ENCODE assay signal across 20 cellular contexts in genomic region chr4:15769202-15769601, GRCh38. TPM values are rescaled to one million over a fixed set of nuclear protein-coding genes. Genes with fewer than 3 reads are reported as not detected.
DNase-seq lines count a peak whose midpoint lies in the region; ATAC-seq and TF ChIP-seq lines count a peak whose summit lies in the region.
"Had no signal": no experiment of that assay in that cellular context is flagged by ENCODE, and none has a peak within 500 bp of the region (broad histone marks: within the 10 kb centered on the region; RNA-seq: fewer than 3 reads in every experiment).

No MANE protein-coding gene starts in this region.

- peaks cover 70% of the 10 kb centered on the region for H3K79me2 ChIP-seq in DND-41 (ENCODE audit: insufficient read depth, low read length)

- H3K27ac ChIP-seq in DND-41 (ENCODE audit: low read length): peak overlapping the region; percentile 78
- H3K27ac ChIP-seq in naive thymus-derived CD4-positive, alpha-beta T cell (ENCODE audit: low read depth, low read length): no peak overlapping the region
- H3K27ac ChIP-seq: A549, PC-9 had no signal

- H3K36me3 ChIP-seq in DND-41 (ENCODE audit: insufficient read depth, low read length) (peaks cover 9% of the 10 kb centered on the region; the same call in 1 of the 2 replicates), H7 (replicated peaks; ENCODE audit: control insufficient read depth, insufficient read depth, low read length) (no peaks in the 10 kb centered on the region)
- no peaks in the 10 kb centered on the region for H3K36me3 ChIP-seq in naive thymus-derived CD4-positive, alpha-beta T cell (ENCODE audit: control insufficient read depth in 2 of 3, insufficient read depth in 3 of 3, low read length in 3 of 3)
- H3K36me3 ChIP-seq: BE2C had no signal

- no peak for ATAC-seq in DND-41 (ENCODE audit: insufficient read depth, low read depth)
- ATAC-seq in T-helper 17 cell: no peak
- no peak for ATAC-seq in naive thymus-derived CD4-positive, alpha-beta T cell
- ATAC-seq in activated T-cell treated with anti-CD3 and anti-CD28 coated beads, Interleukin-2, amount 50 U/mL, for 4 hours: no peak
- ATAC-seq: A549, K562 had no signal

- no peaks in the 10 kb centered on the region for H4K20me1 ChIP-seq in DND-41 (ENCODE audit: insufficient read depth, low read length)

- no peaks in the 10 kb centered on the region for H3K27me3 ChIP-seq in DND-41 (ENCODE audit: insufficient read depth, low read length, poor library complexity)
- H3K27me3 ChIP-seq in naive thymus-derived CD4-positive, alpha-beta T cell (ENCODE audit: control insufficient read depth in 2 of 2, insufficient read depth in 2 of 2, low read length in 2 of 2): no peaks in the 10 kb centered on the region
- H3K27me3 ChIP-seq in H7 (ENCODE audit: control insufficient read depth, insufficient read depth, low read length): no peaks in the 10 kb centered on the region; the same call in 1 of the 2 replicates
- H3K27me3 ChIP-seq: BE2C had no signal

- H3K4me1 ChIP-seq in DND-41 (ENCODE audit: insufficient read depth, low read length): peaks cover 99% of the 10 kb centered on the region
- peaks cover 27 to 43% of the 10 kb centered on the region in 2 donors for H3K4me1 ChIP-seq in naive thymus-derived CD4-positive, alpha-beta T cell (ENCODE audit: control insufficient read depth in 2 of 2, insufficient read depth in 2 of 2, low read length in 2 of 2)
- H3K4me1 ChIP-seq: BE2C had no signal

- POLR2A ChIA-PET in activated CD4-positive, alpha-beta memory T cell treated with anti-CD3 and anti-CD28 coated beads for 36 hours (lab: Charles Lee): interaction anchor here (0.7 to 1.1 kb wide), 2 partner anchors 13 to 30 kb away, joined by 3 to 4 read pairs; no protein-coding TSS in a partner anchor
- POLR2A ChIA-PET in activated CD4-positive, alpha-beta memory T cell treated with anti-CD3 and anti-CD28 coated beads, Interleukin-2, amount 10 ng/mL, durations not matched to agents 7 days and 5 days (lab: Charles Lee): interaction anchor here (4.0 to 12.1 kb wide), 2 partner anchors 12 to 14 kb away, joined by 38 to 224 read pairs; no protein-coding TSS in a partner anchor
- POLR2A ChIA-PET in naive thymus-derived CD4-positive, alpha-beta T cell (lab: Charles Lee): interaction anchor here (0.6 to 1.5 kb wide), 4 partner anchors 11 to 455 kb away, joined by 3 to 8 read pairs (median 3); no protein-coding TSS in a partner anchor

- H3K4me3 Mint-ChIP-seq in activated CD4-positive, alpha-beta memory T cell treated with anti-CD3 and anti-CD28 coated beads for 36 hours: no peak overlapping the region
- H3K4me3 Mint-ChIP-seq in activated CD4-positive, alpha-beta memory T cell treated with anti-CD3 and anti-CD28 coated beads, Interleukin-2, amount 10 ng/mL, durations not matched to agents 7 days and 5 days: no peak overlapping the region
- H3K4me3 Mint-ChIP-seq in T-helper 17 cell: no peak overlapping the region
- H3K4me3 Mint-ChIP-seq in naive thymus-derived CD4-positive, alpha-beta T cell: peak overlapping the region in 2 of 10 donors; percentile 12 to 41
- H3K4me3 Mint-ChIP-seq in activated T-cell treated with anti-CD3 and anti-CD28 coated beads, Interleukin-2, amount 50 U/mL, for 4 hours: no peak overlapping the region
- H3K4me3 Mint-ChIP-seq: CD4-positive, CD25-positive, alpha-beta regulatory T cell had no signal

- DNase-seq in activated CD4-positive, alpha-beta memory T cell treated with anti-CD3 and anti-CD28 coated beads for 36 hours: no peak
- no peak for DNase-seq in activated CD4-positive, alpha-beta memory T cell treated with anti-CD3 and anti-CD28 coated beads, Interleukin-2, amount 10 ng/mL, durations not matched to agents 7 days and 5 days
- DNase-seq in DND-41: no peak
- DNase-seq in T-helper 17 cell: no peak
- no peak for DNase-seq in naive thymus-derived CD4-positive, alpha-beta T cell
- no peak for DNase-seq in H7
- DNase-seq in activated T-cell treated with anti-CD3 and anti-CD28 coated beads, Interleukin-2, amount 50 U/mL, for 4 hours: no peak
- DNase-seq: BE2C; CD4-positive, CD25-positive, alpha-beta regulatory T cell; NCI-H1092 treated with DMSO at 0.1 percent for 48 hours; NCI-H146; NCI-H2029; NCI-H226; NCI-H510A treated with DMSO at 0.1 percent for 48 hours; NCI-H748 treated with DMSO at 0.1 percent for 48 hours; PC-9; RPMI8226; SHP77 had no signal

- H3K4me3 ChIP-seq in DND-41 (ENCODE audit: low read depth in 1 of 2, low read length in 2 of 2) (no peak overlapping the region), H7 (ENCODE audit: insufficient read depth, low read depth, low read length) (no peak overlapping the region)
- no peak overlapping the region for H3K4me3 ChIP-seq in naive thymus-derived CD4-positive, alpha-beta T cell (ENCODE audit: low read length)
- H3K4me3 ChIP-seq: A549, K562, PC-9 had no signal

- CTCF ChIA-PET in activated CD4-positive, alpha-beta memory T cell treated with anti-CD3 and anti-CD28 coated beads for 36 hours (lab: Charles Lee): interaction anchor here (0.8 to 1.4 kb wide), 2 partner anchors 12 to 13 kb away, joined by 3 to 6 read pairs; no protein-coding TSS in a partner anchor
- CTCF ChIA-PET in activated CD4-positive, alpha-beta memory T cell treated with anti-CD3 and anti-CD28 coated beads, Interleukin-2, amount 10 ng/mL, durations not matched to agents 7 days and 5 days (lab: Charles Lee): interaction anchor here (0.7 to 2.9 kb wide), 3 partner anchors 10 to 13 kb away, joined by 3 to 23 read pairs (median 11); no protein-coding TSS in a partner anchor
- CTCF ChIA-PET in naive thymus-derived CD4-positive, alpha-beta T cell (lab: Charles Lee): interaction anchor here (0.5 to 0.9 kb wide), 3 partner anchors 15 to 38 kb away, joined by 3 to 4 read pairs (median 3); no protein-coding TSS in a partner anchor

- H3K27me3 Mint-ChIP-seq in activated CD4-positive, alpha-beta memory T cell treated with anti-CD3 and anti-CD28 coated beads for 36 hours: peaks cover 15% of the 10 kb centered on the region
- peaks cover 5% of the 10 kb centered on the region for H3K27me3 Mint-ChIP-seq in activated CD4-positive, alpha-beta memory T cell treated with anti-CD3 and anti-CD28 coated beads, Interleukin-2, amount 10 ng/mL, durations not matched to agents 7 days and 5 days
- H3K27me3 Mint-ChIP-seq in T-helper 17 cell: peaks cover 9% of the 10 kb centered on the region
- no peaks in the 10 kb centered on the region for H3K27me3 Mint-ChIP-seq in naive thymus-derived CD4-positive, alpha-beta T cell
- H3K27me3 Mint-ChIP-seq in activated T-cell treated with anti-CD3 and anti-CD28 coated beads, Interleukin-2, amount 50 U/mL, for 4 hours (ENCODE audit: low read depth): no peaks in the 10 kb centered on the region

- H3K9me3 Mint-ChIP-seq in activated CD4-positive, alpha-beta memory T cell treated with anti-CD3 and anti-CD28 coated beads for 36 hours: no peaks in the 10 kb centered on the region
- no peaks in the 10 kb centered on the region for H3K9me3 Mint-ChIP-seq in activated CD4-positive, alpha-beta memory T cell treated with anti-CD3 and anti-CD28 coated beads, Interleukin-2, amount 10 ng/mL, durations not matched to agents 7 days and 5 days
- H3K9me3 Mint-ChIP-seq in naive thymus-derived CD4-positive, alpha-beta T cell: peaks cover 0 to 7% (median 0%) of the 10 kb centered on the region in 11 donors
- peaks cover 5% of the 10 kb centered on the region for H3K9me3 Mint-ChIP-seq in activated T-cell treated with anti-CD3 and anti-CD28 coated beads, Interleukin-2, amount 50 U/mL, for 4 hours

- H2AFZ ChIP-seq in DND-41 (ENCODE audit: low read depth, low read length): no peak overlapping the region
- H2AFZ ChIP-seq: PC-9 had no signal

- no peaks in the 10 kb centered on the region for H3K36me3 Mint-ChIP-seq in activated CD4-positive, alpha-beta memory T cell treated with anti-CD3 and anti-CD28 coated beads for 36 hours
- H3K36me3 Mint-ChIP-seq in activated CD4-positive, alpha-beta memory T cell treated with anti-CD3 and anti-CD28 coated beads, Interleukin-2, amount 10 ng/mL, durations not matched to agents 7 days and 5 days (ENCODE audit: low read depth): peaks cover 30% of the 10 kb centered on the region
- no peaks in the 10 kb centered on the region for H3K36me3 Mint-ChIP-seq in T-helper 17 cell (ENCODE audit: low read depth)
- peaks cover 0 to 28% (median 0%) of the 10 kb centered on the region in 5 donors for H3K36me3 Mint-ChIP-seq in naive thymus-derived CD4-positive, alpha-beta T cell
- no peaks in the 10 kb centered on the region for H3K36me3 Mint-ChIP-seq in activated T-cell treated with anti-CD3 and anti-CD28 coated beads, Interleukin-2, amount 50 U/mL, for 4 hours (ENCODE audit: insufficient read depth)
- H3K36me3 Mint-ChIP-seq: CD4-positive, CD25-positive, alpha-beta regulatory T cell had no signal

- peak overlapping the region; percentile 4 for H3K27ac Mint-ChIP-seq in activated CD4-positive, alpha-beta memory T cell treated with anti-CD3 and anti-CD28 coated beads for 36 hours
- H3K27ac Mint-ChIP-seq in activated CD4-positive, alpha-beta memory T cell treated with anti-CD3 and anti-CD28 coated beads, Interleukin-2, amount 10 ng/mL, durations not matched to agents 7 days and 5 days: no peak overlapping the region
- H3K27ac Mint-ChIP-seq in T-helper 17 cell: peak overlapping the region; percentile 61
- peak overlapping the region in 8 of 9 donors; percentile 32 to 83 (median 56) for H3K27ac Mint-ChIP-seq in naive thymus-derived CD4-positive, alpha-beta T cell

- no peak overlapping the region for H3K4me2 ChIP-seq in DND-41 (ENCODE audit: insufficient read depth, low read length)
- H3K4me2 ChIP-seq: A549, PC-9 had no signal

- H3K9ac ChIP-seq in DND-41 (ENCODE audit: low read depth, low read length): peak overlapping the region; percentile 15; the same call in 1 of the 2 replicates

- no peak for TF ChIP-seq CTCF in DND-41 (IDR thresholded peaks at IDR 0.05; ENCODE audit: borderline replicate concordance, extremely low read depth, low read length, poor library complexity, severe bottlenecking)

- H3K4me1 Mint-ChIP-seq in activated CD4-positive, alpha-beta memory T cell treated with anti-CD3 and anti-CD28 coated beads for 36 hours (ENCODE audit: low read depth): peaks cover 64% of the 10 kb centered on the region
- H3K4me1 Mint-ChIP-seq in activated CD4-positive, alpha-beta memory T cell treated with anti-CD3 and anti-CD28 coated beads, Interleukin-2, amount 10 ng/mL, durations not matched to agents 7 days and 5 days: peaks cover 83% of the 10 kb centered on the region
- peaks cover 35% of the 10 kb centered on the region for H3K4me1 Mint-ChIP-seq in T-helper 17 cell
- peaks cover 39 to 86% (median 79%) of the 10 kb centered on the region in 7 donors for H3K4me1 Mint-ChIP-seq in naive thymus-derived CD4-positive, alpha-beta T cell
- peaks cover 71% of the 10 kb centered on the region for H3K4me1 Mint-ChIP-seq in activated T-cell treated with anti-CD3 and anti-CD28 coated beads, Interleukin-2, amount 50 U/mL, for 4 hours (ENCODE audit: low read depth)

- intact Hi-C loops in activated CD4-positive, alpha-beta memory T cell treated with anti-CD3 and anti-CD28 coated beads for 36 hours (cut with micrococcal nuclease): no loop called here
- intact Hi-C loops in naive thymus-derived CD4-positive, alpha-beta T cell (cut with micrococcal nuclease): no loop called here

- H3K9me3 ChIP-seq in DND-41 (ENCODE audit: insufficient read depth, low read length, severe bottlenecking) (no peaks in the 10 kb centered on the region), T-helper 17 cell (ENCODE audit: control insufficient read depth, low read length, poor library complexity, severe bottlenecking) (no peaks in the 10 kb centered on the region)
- no peaks in the 10 kb centered on the region for H3K9me3 ChIP-seq in naive thymus-derived CD4-positive, alpha-beta T cell (ENCODE audit: control insufficient read depth in 2 of 3, low read length in 3 of 3)
- H3K9me3 ChIP-seq: A549, BE2C had no signal

RNA-seq across cellular contexts. Expression of gene CD38, which starts 8.9 kb away (rescaled TPM):
- total RNA-seq in activated CD4-positive, alpha-beta memory T cell treated with anti-CD3 and anti-CD28 coated beads for 36 hours: 10 to 100 TPM; 11.6 to 12.0 TPM
- 100 to 1,000 TPM; 128 TPM for total RNA-seq in activated CD4-positive, alpha-beta memory T cell treated with anti-CD3 and anti-CD28 coated beads, Interleukin-2, amount 10 ng/mL, durations not matched to agents 7 days and 5 days
- 1 to 10 TPM; 1.4 TPM for total RNA-seq in T-helper 17 cell
- 100 to 1,000 TPM in 1 of 5 experiments, 10 to 100 TPM in 2, 1 to 10 TPM in 2; 5.6 to 189 (median 14.3) TPM for total RNA-seq in naive thymus-derived CD4-positive, alpha-beta T cell
- polyA plus RNA-seq in naive thymus-derived CD4-positive, alpha-beta T cell: 10 to 100 TPM; 13.9 to 14.0 TPM
- total RNA-seq in H7 (2014; rRNA removed; shearing (Covaris generic)): 0.15 and 1.1 TPM in 2 replicates
- total RNA-seq in activated T-cell treated with anti-CD3 and anti-CD28 coated beads, Interleukin-2, amount 50 U/mL, for 4 hours: 10 to 100 TPM; 15.7 to 23.5 (median 19.3) TPM
